9 cellular contexts compared by ENCODE assay signal in the genomic region with DNA sequence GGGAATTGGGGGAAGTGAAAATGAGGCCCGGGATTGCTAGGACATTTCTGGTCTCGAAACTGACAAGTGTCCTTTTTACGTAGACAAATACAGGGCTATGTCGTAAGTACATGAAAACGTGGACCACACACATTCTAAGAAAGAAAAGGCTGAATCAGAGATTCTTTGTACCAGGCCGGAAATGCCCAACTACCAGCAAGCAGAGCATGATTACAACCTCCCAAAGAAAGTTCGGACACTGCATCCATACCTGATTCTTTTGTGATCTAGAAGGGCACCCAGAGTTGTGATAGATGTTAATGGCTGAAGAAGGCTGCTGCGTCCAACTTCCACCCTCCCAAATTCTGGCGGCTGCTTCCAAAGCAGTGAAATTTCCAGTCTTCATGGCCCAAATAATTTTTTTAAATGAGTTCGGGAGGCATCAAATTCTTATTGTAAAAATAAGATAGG. TPM values are rescaled to one million over a fixed set of nuclear protein-coding genes. Genes with fewer than 3 reads are reported as not detected.
DNase-seq lines count a peak whose midpoint lies in the region; ATAC-seq, FAIRE-seq and TF ChIP-seq lines count a peak whose summit lies in the region.
"Had no signal": no experiment of that assay in that cellular context is flagged by ENCODE, and none has a peak within 500 bp of the region (broad histone marks: within the 10 kb centered on the region; RNA-seq: fewer than 3 reads in every experiment).

No MANE protein-coding gene starts in this region.

- H2AFZ ChIP-seq in HepG2 (ENCODE audit: low read length) = no peak overlapping the region

- BruUV-seq in A673 (replicated peaks; lab: Mats Ljungman, UMichigan) (TSS peak; percentile 30), HepG2 (replicated peaks; lab: Mats Ljungman, UMichigan) (TSS peak; percentile 51)

- DNase-seq in A673 (ENCODE audit: low spot score) = peak; percentile 73
- peak; percentile 73 for DNase-seq in HT1080 (ENCODE audit: low read depth)
- no peak for DNase-seq in body of pancreas
- peak; percentile 57 for DNase-seq in HepG2 (ENCODE audit: low spot score)
- no peak for DNase-seq in tibial artery
- no peak for DNase-seq in stimulated activated CD4-positive, alpha-beta T cell treated with anti-CD3 and anti-CD28 coated beads, Interleukin-4, amount 100 ng/mL, for 4 hours
- no peak for DNase-seq in left colon

- TF ChIP-seq EP300 in HepG2 (IDR thresholded peaks at IDR 0.05; ENCODE audit: low read depth in 2 of 2, low read length in 2 of 2) = no peak
- TF ChIP-seq EP300 in HepG2 (CRISPR knock-in tag; IDR thresholded peaks at IDR 0.05; ENCODE audit: borderline replicate concordance) = no peak

- peak overlapping the region; percentile 91 for H3K4me2 ChIP-seq in HepG2 (ENCODE audit: low read depth, low read length)

- in situ Hi-C loops in HepG2 (cut with HindIII; ENCODE audit: extremely low pct_ligation_motif_present, low pct_unique_long_range_greater_than_20kb) = no loop called here

- no peak for TF ChIP-seq CTCF in A673 (conservative IDR thresholded peaks at IDR 0.05; ENCODE audit: low read depth, low read length)
- TF ChIP-seq CTCF in body of pancreas (IDR thresholded peaks at IDR 0.05) = no peak
- TF ChIP-seq CTCF in HepG2 (CRISPR knock-in tag; IDR thresholded peaks at IDR 0.05) = no peak
- TF ChIP-seq CTCF in tibial artery (IDR thresholded peaks at IDR 0.05) = no peak

- ATAC-seq in body of pancreas = no peak
- ATAC-seq in HepG2 = no peak
- ATAC-seq in GM18858 (IDR thresholded peaks at IDR 0.05; ENCODE audit: unreplicated experiment) = no peak
- ATAC-seq in left colon = no peak

- peak overlapping the region; percentile 96 for H3K9ac ChIP-seq in HepG2 (ENCODE audit: insufficient read depth, low read depth, low read length)

- H3K4me1 ChIP-seq in A673 (ENCODE audit: insufficient read depth, low read length, poor library complexity, severe bottlenecking) = peaks cover 41% of the 10 kb centered on the region
- peaks cover 6% of the 10 kb centered on the region for H3K4me1 ChIP-seq in body of pancreas
- H3K4me1 ChIP-seq in HepG2 (ENCODE audit: insufficient read depth, low read length) = peaks cover 47% of the 10 kb centered on the region
- H3K4me1 ChIP-seq in tibial artery = peaks cover 0 to 47% (median 8%) of the 10 kb centered on the region in 4 donors

- peak overlapping the region; percentile 93 for H3K27ac ChIP-seq in A673 (ENCODE audit: low read depth, low read length, poor library complexity, severe bottlenecking)
- peak overlapping the region in 3 of 4 donors; percentile 73 to 88 (median 86) for H3K27ac ChIP-seq in body of pancreas
- H3K27ac ChIP-seq in HepG2 (ENCODE audit: extremely low read length, insufficient read depth, low read length) = peak overlapping the region; percentile 96
- peak overlapping the region; percentile 97 for H3K27ac ChIP-seq in tibial artery

- TF ChIP-seq RAD21 in HepG2 (CRISPR knock-in tag; IDR thresholded peaks at IDR 0.05) = no peak

- no peaks in the 10 kb centered on the region for H3K9me3 ChIP-seq in A673 (ENCODE audit: low read depth, low read length, poor library complexity, severe bottlenecking)
- H3K9me3 ChIP-seq in body of pancreas = no peaks in the 10 kb centered on the region
- H3K9me3 ChIP-seq in HepG2 (ENCODE audit: low read length) = no peaks in the 10 kb centered on the region
- no peaks in the 10 kb centered on the region for H3K9me3 ChIP-seq in tibial artery

- POLR2A ChIA-PET in A673 (lab: Charles Lee; ENCODE audit: low non-redundant PET) (interaction anchor here (0.5 kb wide), 1 partner anchor 15 kb away, joined by 7 read pairs; no protein-coding TSS in a partner anchor), HepG2 (lab: Yijun Ruan, JAX) (interaction anchor here (0.8 to 1.9 kb wide), 13 partner anchors 10 to 437 kb away, joined by 3 to 11 read pairs (median 4); no protein-coding TSS in a partner anchor)

- WGBS in body of pancreas, 2 donors = 45 to 56% methylated on average over 10 of the region's 10 CpGs
- WGBS in HepG2 (ENCODE audit: low lambda C conversion rate) = under 1% methylated on average over 10 of the region's 10 CpGs

- FAIRE-seq in HepG2 (lab: Jason Lieb, UNC) = peak; percentile 56
- FAIRE-seq: endometrium had no signal

- peak overlapping the region; percentile 97 for H3K4me3 ChIP-seq in A673 (ENCODE audit: low read depth, low read length, poor library complexity, severe bottlenecking)
- H3K4me3 ChIP-seq in body of pancreas = peak overlapping the region in 1 of 2 donors; percentile 97
- H3K4me3 ChIP-seq in HepG2 (replicated peaks in 1 of 3; ENCODE audit: insufficient read depth in 1 of 3, low read depth in 2 of 3, low read length in 3 of 3) = peak overlapping the region; percentile 88 to 97 (median 95)
- H3K4me3 ChIP-seq in tibial artery = peak overlapping the region; percentile 82 to 99

- H4K20me1 ChIP-seq in HepG2 (ENCODE audit: insufficient read depth, low read length) = peaks cover 10% of the 10 kb centered on the region

- CTCF ChIA-PET in A673 (lab: Charles Lee) (no interaction called here), HepG2 (lab: Yijun Ruan, JAX; ENCODE audit: low intra/inter-chr PET ratio, low total read pairs) (no interaction called here)

- H3K27me3 ChIP-seq in A673 (replicated peaks; ENCODE audit: insufficient read depth, low read depth, low read length, poor library complexity) (no peaks in the 10 kb centered on the region), body of pancreas (no peaks in the 10 kb centered on the region), HepG2 (ENCODE audit: control insufficient read depth in 1 of 2, insufficient read depth in 2 of 2, low read length in 2 of 2) (peaks cover 0 to 20% of the 10 kb centered on the region in 2 experiments; a peak in 3 of 5 replicates), tibial artery (no peaks in the 10 kb centered on the region)

- no peaks in the 10 kb centered on the region for H3K36me3 ChIP-seq in A673 (ENCODE audit: insufficient read depth, low read length, poor library complexity, severe bottlenecking)
- no peaks in the 10 kb centered on the region for H3K36me3 ChIP-seq in body of pancreas (replicated peaks in 1 of 2; ENCODE audit: insufficient read depth in 1 of 2, low read depth in 2 of 2)
- no peaks in the 10 kb centered on the region for H3K36me3 ChIP-seq in HepG2 (replicated peaks in 1 of 2; ENCODE audit: control insufficient read depth in 1 of 2, insufficient read depth in 2 of 2, low read length in 2 of 2)
- no peaks in the 10 kb centered on the region for H3K36me3 ChIP-seq in tibial artery

- intact Hi-C loops in A673 (cut with micrococcal nuclease; ENCODE audit: unreplicated experiment) (loop anchor here (5.0 to 10.0 kb wide), 4 partner anchors 65 to 217 kb away; no protein-coding TSS in a partner anchor), body of pancreas (cut with DNase I) (no loop called here), HepG2 (cut with micrococcal nuclease; ENCODE audit: unreplicated experiment) (loop anchor here (1.0 to 2.0 kb wide), 6 partner anchors 37 to 479 kb away; no protein-coding TSS in a partner anchor), tibial artery (cut with DNase I; ENCODE audit: low total_unique reads) (no loop called here), left colon (cut with DNase I, micrococcal nuclease) (loop anchor here in 1 of 2 donors (10.0 kb wide), 1 partner anchor 167 kb away; no protein-coding TSS in a partner anchor)

- peaks cover 52% of the 10 kb centered on the region for H3K79me2 ChIP-seq in HepG2 (ENCODE audit: insufficient read depth, low read length)

- no peak for TF ChIP-seq POLR2A in body of pancreas (IDR thresholded peaks at IDR 0.05)
- no peak for TF ChIP-seq POLR2A in HepG2 (IDR thresholded peaks at IDR 0.05; ENCODE audit: insufficient read depth in 1 of 2, low read depth in 2 of 2, low read length in 2 of 2)

TF ChIP-seq in HepG2, 621 proteins besides CTCF, POLR2A, EP300 and RAD21 (continues in another document):
- TF ChIP-seq U2AF1 (optimal IDR thresholded peaks at IDR 0.05; ENCODE audit: low read depth, low read length) (no peak), ZSCAN22 (CRISPR knock-in tag; IDR thresholded peaks at IDR 0.05) (peak; percentile 21; the same call in 1 of the 2 replicates), SMAD9 (CRISPR knock-in tag; IDR thresholded peaks at IDR 0.05) (0 out of 2 replicates have a peak, but pooled peaks have one; percentile 6), ZNF354B (CRISPR knock-in tag; IDR thresholded peaks at IDR 0.05) (0 out of 2 replicates have a peak, but pooled peaks have one; percentile 2), ZC3H4 (CRISPR knock-in tag; IDR thresholded peaks at IDR 0.05; ENCODE audit: borderline replicate concordance) (0 out of 2 replicates have a peak, but pooled peaks have one; percentile 43), CC2D1A (CRISPR knock-in tag; IDR thresholded peaks at IDR 0.05) (peak; percentile 71; the same call in 1 of the 2 replicates)

RNA-seq across cellular contexts. Expression of a gene that starts 1.7 kb away (rescaled TPM):
- total RNA-seq in A673 (2021) = 80.5 and 84.9 TPM in 2 replicates
- total RNA-seq in HT1080 (2014; rRNA removed; shearing (Covaris generic)) = 36.4 and 49.9 TPM in 2 replicates
- polyA plus RNA-seq in HT1080 (2015; cell fraction: cytosol; rRNA removed) = 35.2 and 44.8 TPM in 2 replicates
- 69.2 and 73.0 TPM in 2 replicates for polyA plus RNA-seq in HT1080 (2015; cell fraction: nucleus; rRNA removed)
- 10 to 100 TPM; 21.3 to 23.7 TPM for total RNA-seq in body of pancreas
- 52.1 and 55.5 TPM in 2 replicates for total RNA-seq in HepG2 (2016; rRNA removed; fragmentation: Illumina TruSeq; extraction: Trizol)
- total RNA-seq in HepG2 (2016; cell fraction: cytosol; rRNA removed; fragmentation: Illumina TruSeq; extraction: Trizol; ENCODE audit: low read depth) = 4.1 and 5.2 TPM in 2 replicates
- total RNA-seq in HepG2 (2016; cell fraction: insoluble cytoplasmic fraction; rRNA removed; fragmentation: Illumina TruSeq; extraction: Trizol) = 51.6 and 52.5 TPM in 2 replicates
- total RNA-seq in HepG2 (2016; cell fraction: membrane; rRNA removed; fragmentation: Illumina TruSeq; extraction: Trizol) = 18.5 and 21.0 TPM in 2 replicates
- total RNA-seq in HepG2 (2016; cell fraction: nucleus; rRNA removed; fragmentation: Illumina TruSeq; extraction: Trizol) = 44.0 and 59.0 TPM in 2 replicates
- polyA plus RNA-seq in HepG2 (2011; rRNA removed) = 82.9 and 110 TPM in 2 replicates
- polyA plus RNA-seq in HepG2 (2011; cell fraction: cytosol; rRNA removed) = 71.0 and 80.7 TPM in 2 replicates
- 50.6 and 54.0 TPM in 2 replicates for polyA plus RNA-seq in HepG2 (2011; cell fraction: nucleus; rRNA removed)
- polyA plus RNA-seq in HepG2 (2012) = 70.0 and 92.2 TPM in 2 replicates
- polyA plus RNA-seq in HepG2 (2016; cell fraction: cytosol; fragmentation: Illumina TruSeq; extraction: Trizol; ENCODE audit: low read depth) = 2.6 and 2.7 TPM in 2 replicates
- 51.8 and 60.2 TPM in 2 replicates for polyA plus RNA-seq in HepG2 (2016; cell fraction: insoluble cytoplasmic fraction; fragmentation: Illumina TruSeq; extraction: Trizol; ENCODE audit: low read depth)
- 10.2 and 12.3 TPM in 2 replicates for polyA plus RNA-seq in HepG2 (2016; cell fraction: membrane; fragmentation: Illumina TruSeq; extraction: Trizol; ENCODE audit: low read depth)
- 43.3 and 48.9 TPM in 2 replicates for polyA plus RNA-seq in HepG2 (2016; cell fraction: nucleus; fragmentation: Illumina TruSeq; extraction: Trizol; ENCODE audit: insufficient read depth, low read depth)
- polyA minus RNA-seq in HepG2 (2011; rRNA and poly(A)+ RNA removed; ENCODE audit: low replicate concordance) = 28.8 and 93.8 TPM in 2 replicates
- 56.0 and 61.6 TPM in 2 replicates for polyA minus RNA-seq in HepG2 (2011; cell fraction: cytosol; rRNA and poly(A)+ RNA removed)
- polyA minus RNA-seq in HepG2 (2011; cell fraction: nucleus; rRNA and poly(A)+ RNA removed) = 172 and 186 TPM in 2 replicates
- total RNA-seq in left colon = 10 to 100 TPM in 1 of 2 donors, 1 to 10 TPM in 1; 7.5 to 18.6 TPM

Comparison
In these comparisons a context has a peak if more than half of its experiments do, and no peak if none do; other contexts are left out.
1. DNase-seq: peak in A673 (single experiment), HT1080 (single experiment) and HepG2 (single experiment); none in body of pancreas (0 of 4), tibial artery (0 of 2), stimulated activated CD4-positive, alpha-beta T cell treated with anti-CD3 and anti-CD28 coated beads, Interleukin-4, amount 100 ng/mL, for 4 hours (0 of 2) and left colon (0 of 2).
2. intact Hi-C loops: an anchor here in A673 (5.0 to 10.0 kb wide) and HepG2 (1.0 to 2.0 kb wide); none called in body of pancreas and tibial artery.
3. Peak in every context shown above with its lines, with median percentiles within 50 percentile points of each other: H3K27ac ChIP-seq.